In genomic region chr20:31632503-31633338, GRCh38 we compare ENCODE assay signal across 34 cellular contexts. TPM values are rescaled to one million over a fixed set of nuclear protein-coding genes. Genes with fewer than 3 reads are reported as not detected.
"Had no signal": no experiment of that assay in that cellular context is flagged by ENCODE, and none has a peak within 500 bp of the region (broad histone marks: within the 10 kb centered on the region; RNA-seq: fewer than 3 reads in every experiment).

No MANE protein-coding gene starts in this region.

- H3K9me3 Mint-ChIP-seq: activated CD4-positive, alpha-beta memory T cell treated with anti-CD3 and anti-CD28 coated beads, Interleukin-2, amount 10 ng/mL, durations not matched to agents 7 days and 5 days; activated CD4-positive, alpha-beta T cell treated with anti-CD3 and anti-CD28 coated beads, Interleukin-2, amount 10 ng/mL, durations not matched to agents 24 days and 14 days; activated naive CD4-positive, alpha-beta T cell treated with anti-CD3 and anti-CD28 coated beads, Interleukin-2, amount 50 U/mL, for 24 hours; activated naive CD8-positive, alpha-beta T cell treated with anti-CD3 and anti-CD28 coated beads, Interleukin-2, amount 50 U/mL, for 24 hours; activated T-cell treated with anti-CD3 and anti-CD28 coated beads, Interleukin-2, amount 50 U/mL, for 24 hours; natural killer cell treated with Interleukin-12 subunit alpha and Interleukin-12 subunit beta and Interleukin-15 and Interleukin-18, amount 100 ng/mL, for 72 hours had no signal

- H3K36me3 ChIP-seq: heart left ventricle, pancreas, prostate gland, sigmoid colon, suprapubic skin, tibial artery had no signal

- H3K27ac ChIP-seq: pancreas, prostate gland, sigmoid colon, suprapubic skin, tibial artery, VCaP had no signal

- H3K27me3 Mint-ChIP-seq: activated CD4-positive, alpha-beta memory T cell treated with anti-CD3 and anti-CD28 coated beads, Interleukin-2, amount 10 ng/mL, durations not matched to agents 7 days and 5 days; activated CD4-positive, alpha-beta T cell treated with anti-CD3 and anti-CD28 coated beads, Interleukin-2, amount 10 ng/mL, durations not matched to agents 24 days and 14 days; activated naive CD4-positive, alpha-beta T cell treated with anti-CD3 and anti-CD28 coated beads, Interleukin-2, amount 50 U/mL, for 24 hours; activated naive CD8-positive, alpha-beta T cell treated with anti-CD3 and anti-CD28 coated beads, Interleukin-2, amount 50 U/mL, for 24 hours; activated T-cell treated with anti-CD3 and anti-CD28 coated beads, Interleukin-2, amount 50 U/mL, for 24 hours; activated T-helper 17 cell treated with anti-CD3 and anti-CD28 coated beads, Interleukin-2, amount 50 U/mL, for 72 hours had no signal

- H3K36me3 Mint-ChIP-seq: activated naive CD4-positive, alpha-beta T cell treated with anti-CD3 and anti-CD28 coated beads, Interleukin-2, amount 50 U/mL, for 24 hours; natural killer cell treated with Interleukin-12 subunit alpha and Interleukin-12 subunit beta and Interleukin-15 and Interleukin-18, amount 100 ng/mL, for 72 hours had no signal

- H3K4me3 ChIP-seq: heart left ventricle, mucosa of descending colon, pancreas, prostate gland, sigmoid colon, suprapubic skin, tibial artery had no signal

- H3K27me3 ChIP-seq: suprapubic skin had no signal

- ATAC-seq: activated naive CD8-positive, alpha-beta T cell treated with anti-CD3 and anti-CD28 coated beads, Interleukin-2, amount 50 U/mL, for 24 hours; activated T-helper 17 cell treated with anti-CD3 and anti-CD28 coated beads, Interleukin-2, amount 50 U/mL, for 72 hours; left lobe of liver; mucosa of descending colon; pancreas had no signal

- H3K27ac Mint-ChIP-seq: activated CD4-positive, alpha-beta memory T cell treated with anti-CD3 and anti-CD28 coated beads, Interleukin-2, amount 10 ng/mL, durations not matched to agents 7 days and 5 days; activated CD4-positive, alpha-beta T cell treated with anti-CD3 and anti-CD28 coated beads, Interleukin-2, amount 10 ng/mL, durations not matched to agents 24 days and 14 days; activated naive CD4-positive, alpha-beta T cell treated with anti-CD3 and anti-CD28 coated beads, Interleukin-2, amount 50 U/mL, for 24 hours; activated naive CD8-positive, alpha-beta T cell treated with anti-CD3 and anti-CD28 coated beads, Interleukin-2, amount 50 U/mL, for 24 hours; activated T-cell treated with anti-CD3 and anti-CD28 coated beads, Interleukin-2, amount 50 U/mL, for 24 hours; activated T-helper 17 cell treated with anti-CD3 and anti-CD28 coated beads, Interleukin-2, amount 50 U/mL, for 72 hours; natural killer cell treated with Interleukin-12 subunit alpha and Interleukin-12 subunit beta and Interleukin-15 and Interleukin-18, amount 100 ng/mL, for 72 hours had no signal

- H3K4me1 Mint-ChIP-seq: activated CD4-positive, alpha-beta T cell treated with anti-CD3 and anti-CD28 coated beads, Interleukin-2, amount 10 ng/mL, durations not matched to agents 24 days and 14 days; activated naive CD4-positive, alpha-beta T cell treated with anti-CD3 and anti-CD28 coated beads, Interleukin-2, amount 50 U/mL, for 24 hours; activated naive CD8-positive, alpha-beta T cell treated with anti-CD3 and anti-CD28 coated beads, Interleukin-2, amount 50 U/mL, for 24 hours; activated T-helper 17 cell treated with anti-CD3 and anti-CD28 coated beads, Interleukin-2, amount 50 U/mL, for 72 hours had no signal

- H3K4me3 Mint-ChIP-seq: activated CD4-positive, alpha-beta memory T cell treated with anti-CD3 and anti-CD28 coated beads, Interleukin-2, amount 10 ng/mL, durations not matched to agents 7 days and 5 days; activated CD4-positive, alpha-beta T cell treated with anti-CD3 and anti-CD28 coated beads, Interleukin-2, amount 10 ng/mL, durations not matched to agents 24 days and 14 days; activated naive CD4-positive, alpha-beta T cell treated with anti-CD3 and anti-CD28 coated beads, Interleukin-2, amount 50 U/mL, for 24 hours; activated naive CD8-positive, alpha-beta T cell treated with anti-CD3 and anti-CD28 coated beads, Interleukin-2, amount 50 U/mL, for 24 hours; activated T-cell treated with anti-CD3 and anti-CD28 coated beads, Interleukin-2, amount 50 U/mL, for 24 hours; activated T-helper 17 cell treated with anti-CD3 and anti-CD28 coated beads, Interleukin-2, amount 50 U/mL, for 72 hours; natural killer cell treated with Interleukin-12 subunit alpha and Interleukin-12 subunit beta and Interleukin-15 and Interleukin-18, amount 100 ng/mL, for 72 hours had no signal

- FAIRE-seq: bronchial epithelial cell, colon, pancreas, small intestine, TTC549, urothelium cell line had no signal

- DNase-seq: activated CD4-positive, alpha-beta memory T cell treated with anti-CD3 and anti-CD28 coated beads, Interleukin-2, amount 10 ng/mL, durations not matched to agents 7 days and 5 days; activated CD4-positive, alpha-beta T cell treated with anti-CD3 and anti-CD28 coated beads, Interleukin-2, amount 10 ng/mL, durations not matched to agents 24 days and 14 days; activated CD4-positive, CD25-positive, alpha-beta regulatory T cell treated with anti-CD3 and anti-CD28 coated beads, Interleukin-2, amount 50 U/mL, for 72 hours; activated CD8-positive, alpha-beta memory T cell treated with anti-CD3 and anti-CD28 coated beads, Interleukin-2, amount 50 U/mL, for 48 hours; activated naive CD8-positive, alpha-beta T cell treated with anti-CD3 and anti-CD28 coated beads, Interleukin-2, amount 50 U/mL, for 24 hours; activated T-cell treated with anti-CD3 and anti-CD28 coated beads, Interleukin-2, amount 50 U/mL, for 24 hours; dermis blood vessel endothelial cell; effector CD4-positive, alpha-beta T cell; hypothalamus; kidney glomerular epithelial cell; mucosa of descending colon; retina; sigmoid colon; small intestine; stimulated activated naive CD4-positive, alpha-beta T cell; tibial artery had no signal

- H3K4me1 ChIP-seq: pancreas, prostate gland, sigmoid colon, suprapubic skin had no signal

- H3K9me3 ChIP-seq: heart left ventricle, mucosa of descending colon, pancreas, prostate gland, sigmoid colon, suprapubic skin, tibial artery had no signal

RNA-seq across cellular contexts. Expression of gene COX4I2, which starts 5.0 kb away (rescaled TPM):
- total RNA-seq: activated CD4-positive, alpha-beta memory T cell treated with anti-CD3 and anti-CD28 coated beads, Interleukin-2, amount 10 ng/mL, durations not matched to agents 7 days and 5 days; activated CD4-positive, alpha-beta T cell treated with anti-CD3 and anti-CD28 coated beads, Interleukin-2, amount 10 ng/mL, durations not matched to agents 24 days and 14 days; activated T-helper 17 cell treated with anti-CD3 and anti-CD28 coated beads, Interleukin-2, amount 50 U/mL, for 72 hours; bronchial epithelial cell; dermis blood vessel endothelial cell; epithelial cell of proximal tubule; fibroblast of villous mesenchyme; left lobe of liver; lung microvascular endothelial cell; myocyte; natural killer cell treated with Interleukin-12 subunit alpha and Interleukin-12 subunit beta and Interleukin-15 and Interleukin-18, amount 100 ng/mL, for 72 hours; T-helper 1 cell treated with Interleukin-12 subunit alpha and Interleukin-12 subunit beta and Interleukin-4 antibody, amounts not matched to agents 30 ng/mL and 1 ng/mL, for 36 hours had no signal
